ENCODE assay signal across 21 cellular contexts in the genomic region with DNA sequence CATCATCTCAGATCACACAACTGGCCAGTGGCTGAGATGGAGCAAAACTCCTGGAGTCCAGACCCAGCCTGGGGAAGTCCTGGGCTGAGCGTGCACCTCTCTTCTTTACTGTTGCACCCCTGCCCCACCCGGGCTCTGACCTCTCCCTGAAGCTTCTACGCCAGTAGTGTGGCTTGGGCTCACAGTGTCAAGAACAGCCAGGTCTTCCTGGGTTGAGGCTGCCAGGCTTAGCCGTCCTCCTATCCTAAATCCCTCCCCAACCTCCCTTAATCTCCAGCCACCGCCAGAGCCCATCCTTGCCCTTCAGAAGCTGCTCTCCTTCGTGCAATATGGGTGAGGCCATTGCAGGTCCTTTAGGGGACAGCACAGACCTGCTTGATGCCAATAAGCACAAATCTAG.
DNase-seq lines count a peak whose midpoint lies in the region; ATAC-seq, FAIRE-seq and TF ChIP-seq lines count a peak whose summit lies in the region.
"Had no signal": no experiment of that assay in that cellular context is flagged by ENCODE, and none has a peak within 500 bp of the region (broad histone marks: within the 10 kb centered on the region; RNA-seq: fewer than 3 reads in every experiment).

No MANE protein-coding gene starts in this region.

- CTCF ChIA-PET in H1 (lab: Charles Lee; ENCODE audit: partially characterized antibody): no interaction called here

- H3K27me3 ChIP-seq in WERI-Rb-1 (ENCODE audit: insufficient read depth, low read depth, severe bottlenecking) (no peaks in the 10 kb centered on the region), H1 (replicated peaks in 1 of 4; ENCODE audit: control insufficient read depth in 3 of 4, extremely low read depth in 1 of 4, insufficient read depth in 3 of 4, low read length in 3 of 4) (no peaks in the 10 kb centered on the region; a peak in 1 of 7 replicates), spleen (replicated peaks in 1 of 7) (peaks cover 0 to 7% (median 0%) of the 10 kb centered on the region in 7 donors)
- H3K27me3 ChIP-seq: BLaER1 had no signal

- H3K9me3 ChIP-seq in WERI-Rb-1 (ENCODE audit: severe bottlenecking) (no peaks in the 10 kb centered on the region), H1 (ENCODE audit: insufficient read depth in 2 of 2, low read depth in 1 of 2, low read length in 1 of 2) (no peaks in the 10 kb centered on the region), spleen (no peaks in the 10 kb centered on the region)
- H3K9me3 ChIP-seq: BLaER1 had no signal

- intact Hi-C loops in spleen (cut with DNase I; ENCODE audit: low total_unique reads): no loop called here

- peak; percentile 13 for ATAC-seq in activated naive CD8-positive, alpha-beta T cell treated with anti-CD3 and anti-CD28 coated beads, Interleukin-2, amount 50 U/mL, for 24 hours

- no peak overlapping the region for H3K4me2 ChIP-seq in H1 (ENCODE audit: insufficient read depth in 1 of 2, low read depth in 2 of 2, low read length in 2 of 2)
- H3K4me2 ChIP-seq: BLaER1 had no signal

- H2BK12ac ChIP-seq in H1 (ENCODE audit: low read depth, low read length): 0 out of 2 replicates have a peak overlapping the region, but pooled peaks have one; percentile 5

- H3K27ac ChIP-seq in WERI-Rb-1 (no peak overlapping the region), H1 (ENCODE audit: low read depth, low read length) (no peak overlapping the region), spleen (no peak overlapping the region)
- H3K27ac ChIP-seq: BLaER1, GM23248 had no signal

- H3K56ac ChIP-seq in H1 (replicated peaks; ENCODE audit: insufficient read length, low read depth, low read length): no peak overlapping the region

- TF ChIP-seq POLR2A in H1 (IDR thresholded peaks at IDR 0.05; ENCODE audit: control extremely low read depth in 1 of 2, low read depth in 2 of 2, low read length in 2 of 2): no peak
- no peak for TF ChIP-seq POLR2A in spleen (IDR thresholded peaks at IDR 0.05)

- H3K79me1 ChIP-seq in H1 (ENCODE audit: low read depth, low read length): no peaks in the 10 kb centered on the region

- POLR2A ChIA-PET in H1 (lab: Charles Lee; ENCODE audit: partially characterized antibody): no interaction called here

- no peak overlapping the region for H3K4me3 Mint-ChIP-seq in activated naive CD8-positive, alpha-beta T cell treated with anti-CD3 and anti-CD28 coated beads, Interleukin-2, amount 50 U/mL, for 24 hours
- H3K4me3 Mint-ChIP-seq in activated naive CD8-positive, alpha-beta T cell treated with anti-CD3 and anti-CD28 coated beads for 36 hours: no peak overlapping the region
- H3K4me3 Mint-ChIP-seq: CD14-positive monocyte; CD4-positive, alpha-beta memory T cell had no signal

- no peak for TF ChIP-seq RAD21 in H1 (IDR thresholded peaks at IDR 0.05 in 1 of 2, conservative IDR thresholded peaks at IDR 0.05 in 1 of 2; ENCODE audit: low read depth in 2 of 2, low read length in 2 of 2)

- no peak for TF ChIP-seq EP300 in H1 (IDR thresholded peaks at IDR 0.05; ENCODE audit: borderline replicate concordance in 1 of 2, low read depth in 2 of 2, low read length in 2 of 2)

- WGBS in H1 (ENCODE audit: extremely low coverage in 1 of 2, insufficient coverage in 1 of 2, insufficient read length in 1 of 2, insufficient replicate concordance in 2 of 2, low coverage in 1 of 2, low lambda C conversion rate in 2 of 2, missing lambda C conversion rate in 1 of 2), 2 experiments: 91% methylated on average over 6 of the region's 6 CpGs; no CpG with 5 or more reads in 1 of the 2 experiments
- 81 to 92% (median 87%) methylated on average over 6 of the region's 6 CpGs for WGBS in spleen, 5 donors

- no peak overlapping the region for H4K8ac ChIP-seq in H1 (ENCODE audit: extremely low read depth, insufficient read depth, low read length)

- no peak overlapping the region for H2AK5ac ChIP-seq in H1 (ENCODE audit: low read depth, low read length)

- no peak overlapping the region for H4K91ac ChIP-seq in H1 (replicated peaks; ENCODE audit: insufficient read length, low read length)

- H3K4me3 ChIP-seq in WERI-Rb-1 (ENCODE audit: low read depth, low read length): no peak overlapping the region
- no peak overlapping the region for H3K4me3 ChIP-seq in H1 (ENCODE audit: extremely low read depth in 1 of 4, insufficient read depth in 2 of 4, low read depth in 3 of 4, low read length in 4 of 4)
- no peak overlapping the region for H3K4me3 ChIP-seq in spleen
- H3K4me3 ChIP-seq: BLaER1, GM23248 had no signal

- H3K4me1 ChIP-seq in H1 (replicated peaks in 1 of 4; ENCODE audit: control insufficient read depth in 3 of 4, insufficient read depth in 4 of 4, low read length in 3 of 4): peaks cover 0 to 11% (median 6%) of the 10 kb centered on the region in 4 experiments; a peak in 5 of 7 replicates
- no peaks in the 10 kb centered on the region for H3K4me1 ChIP-seq in spleen

- H3K18ac ChIP-seq in H1 (ENCODE audit: extremely low read depth, low read length): no peak overlapping the region

- no peaks in the 10 kb centered on the region for H3K23me2 ChIP-seq in H1 (ENCODE audit: low read depth, low read length)

- no peak overlapping the region for H3K4ac ChIP-seq in H1 (replicated peaks; ENCODE audit: insufficient read length, low read depth, low read length)

- H3K4me1 Mint-ChIP-seq in activated naive CD8-positive, alpha-beta T cell treated with anti-CD3 and anti-CD28 coated beads, Interleukin-2, amount 50 U/mL, for 24 hours: no peaks in the 10 kb centered on the region
- no peaks in the 10 kb centered on the region for H3K4me1 Mint-ChIP-seq in activated naive CD8-positive, alpha-beta T cell treated with anti-CD3 and anti-CD28 coated beads for 36 hours
- H3K4me1 Mint-ChIP-seq: CD14-positive monocyte; CD4-positive, alpha-beta memory T cell had no signal

- no peak overlapping the region for H4K5ac ChIP-seq in H1 (ENCODE audit: insufficient read length, low read depth, low read length)

- in situ Hi-C loops in KBM-7 (cut with MboI; ENCODE audit: low pct_unique_long_range_greater_than_20kb, low sequenced_read_pairs): no loop called here

- peaks cover 4% of the 10 kb centered on the region for H3K27me3 Mint-ChIP-seq in activated naive CD8-positive, alpha-beta T cell treated with anti-CD3 and anti-CD28 coated beads, Interleukin-2, amount 50 U/mL, for 24 hours
- H3K27me3 Mint-ChIP-seq in activated naive CD8-positive, alpha-beta T cell treated with anti-CD3 and anti-CD28 coated beads for 36 hours: no peaks in the 10 kb centered on the region

- no peak for FAIRE-seq in H1 (lab: Jason Lieb, UNC)
- FAIRE-seq: GM12892, GM18507, H54, HTR-8/SVneo had no signal

- H3K9me3 Mint-ChIP-seq in activated naive CD8-positive, alpha-beta T cell treated with anti-CD3 and anti-CD28 coated beads, Interleukin-2, amount 50 U/mL, for 24 hours: no peaks in the 10 kb centered on the region
- no peaks in the 10 kb centered on the region for H3K9me3 Mint-ChIP-seq in activated naive CD8-positive, alpha-beta T cell treated with anti-CD3 and anti-CD28 coated beads for 36 hours
- H3K9me3 Mint-ChIP-seq: CD14-positive monocyte; CD4-positive, alpha-beta memory T cell had no signal

- H4K20me1 ChIP-seq in H1 (replicated peaks in 1 of 2; ENCODE audit: control insufficient read depth in 1 of 2, insufficient read depth in 2 of 2, low read length in 2 of 2): no peaks in the 10 kb centered on the region
- H4K20me1 ChIP-seq: BLaER1 had no signal

- no peaks in the 10 kb centered on the region for H3K36me3 ChIP-seq in WERI-Rb-1
- no peaks in the 10 kb centered on the region for H3K36me3 ChIP-seq in H1 (ENCODE audit: control insufficient read depth in 2 of 4, insufficient read depth in 4 of 4, low read length in 3 of 4)
- no peaks in the 10 kb centered on the region for H3K36me3 ChIP-seq in spleen
- H3K36me3 ChIP-seq: BLaER1 had no signal

- no peak overlapping the region for H2AFZ ChIP-seq in H1 (ENCODE audit: low read length)
- H2AFZ ChIP-seq: GM23248 had no signal

- H3K9ac ChIP-seq in H1 (replicated peaks in 1 of 4; ENCODE audit: extremely low read depth in 1 of 4, low read depth in 3 of 4, low read length in 3 of 4): no peak overlapping the region
- H3K9ac ChIP-seq: BLaER1, GM23248 had no signal

- no peak overlapping the region for H2BK5ac ChIP-seq in H1 (ENCODE audit: low read depth, low read length)

- TF ChIP-seq CTCF in WERI-Rb-1 (IDR thresholded peaks at IDR 0.05; ENCODE audit: low read depth, low read length) (no peak), H1 (IDR thresholded peaks at IDR 0.05; ENCODE audit: control extremely low read depth in 1 of 3, insufficient read depth in 1 of 3, low read depth in 1 of 3, low read length in 3 of 3) (no peak), spleen (IDR thresholded peaks at IDR 0.05 in 8 of 11, conservative IDR thresholded peaks at IDR 0.05 in 3 of 11) (no peak)

- DNase-seq in activated naive CD8-positive, alpha-beta T cell treated with anti-CD3 and anti-CD28 coated beads, Interleukin-2, amount 50 U/mL, for 24 hours: no peak
- no peak for DNase-seq in activated naive CD8-positive, alpha-beta T cell treated with anti-CD3 and anti-CD28 coated beads for 36 hours
- DNase-seq in WERI-Rb-1: peak; percentile 45
- DNase-seq in H1 (ENCODE audit: low read depth in 1 of 2, low spot score in 2 of 2): no peak
- DNase-seq in spleen: peak; percentile 49
- DNase-seq in KBM-7: no peak
- DNase-seq in nucleus accumbens (lab: John Stamatoyannopoulos, UW): no peak
- no peak for DNase-seq in hypothalamus (lab: John Stamatoyannopoulos, UW)
- DNase-seq: 8988T; CD4-positive, alpha-beta memory T cell; DMS153; DMS79; GDM1; GM23248; HCEC 1CT had no signal

- no peak overlapping the region for H2BK20ac ChIP-seq in H1 (ENCODE audit: low read length)

- no peak overlapping the region for H3K27ac Mint-ChIP-seq in activated naive CD8-positive, alpha-beta T cell treated with anti-CD3 and anti-CD28 coated beads, Interleukin-2, amount 50 U/mL, for 24 hours
- no peak overlapping the region for H3K27ac Mint-ChIP-seq in activated naive CD8-positive, alpha-beta T cell treated with anti-CD3 and anti-CD28 coated beads for 36 hours
- H3K27ac Mint-ChIP-seq: CD14-positive monocyte; CD4-positive, alpha-beta memory T cell had no signal

- no peak overlapping the region for H3K14ac ChIP-seq in H1 (ENCODE audit: insufficient read length)

- no peak overlapping the region for H3K23ac ChIP-seq in H1 (ENCODE audit: insufficient read length)

- H2BK15ac ChIP-seq in H1 (ENCODE audit: low read length): no peak overlapping the region

- H3K36me3 Mint-ChIP-seq in activated naive CD8-positive, alpha-beta T cell treated with anti-CD3 and anti-CD28 coated beads, Interleukin-2, amount 50 U/mL, for 24 hours (ENCODE audit: low read depth): no peaks in the 10 kb centered on the region
- H3K36me3 Mint-ChIP-seq in activated naive CD8-positive, alpha-beta T cell treated with anti-CD3 and anti-CD28 coated beads for 36 hours: no peaks in the 10 kb centered on the region
- H3K36me3 Mint-ChIP-seq: CD14-positive monocyte; CD4-positive, alpha-beta memory T cell had no signal

- H3K79me2 ChIP-seq in H1 (ENCODE audit: control insufficient read depth in 1 of 2, insufficient read depth in 2 of 2, low read length in 2 of 2): no peaks in the 10 kb centered on the region

- H2BK120ac ChIP-seq in H1 (replicated peaks; ENCODE audit: low read depth, low read length): no peak overlapping the region

TF ChIP-seq in H1, 55 proteins besides CTCF, POLR2A, EP300 and RAD21 (continues in another document):
- TF ChIP-seq CTBP2 (IDR thresholded peaks at IDR 0.05; ENCODE audit: borderline replicate concordance, insufficient read depth, insufficient read length, low read length): no peak

Comparison
In these comparisons a context has a peak if more than half of its experiments do, and no peak if none do; other contexts are left out.
1. DNase-seq: peak in WERI-Rb-1 (single experiment) and spleen (single experiment); none in activated naive CD8-positive, alpha-beta T cell treated with anti-CD3 and anti-CD28 coated beads, Interleukin-2, amount 50 U/mL, for 24 hours (single experiment), activated naive CD8-positive, alpha-beta T cell treated with anti-CD3 and anti-CD28 coated beads for 36 hours (single experiment), H1 (0 of 2), KBM-7 (single experiment), nucleus accumbens (0 of 56) and hypothalamus (0 of 51).